In genomic region chr12:55720894-55721444, GRCh38 we compare ENCODE assay signal across 1 cellular context.
A peak's percentile ranks its signal among the peaks of the same experiment; 100 is the strongest.
TF ChIP-seq lines count a peak whose summit lies in the region.

No MANE protein-coding gene starts in this region.

TF ChIP-seq in GM12878, 131 proteins besides CTCF, POLR2A, EP300 and RAD21:
- TF ChIP-seq SMC3 (IDR thresholded peaks at IDR 0.05; ENCODE audit: borderline replicate concordance, low read length), result peak; percentile 27; the same call in 1 of the 2 replicates
- no peak for TF ChIP-seq ATF3 (IDR thresholded peaks at IDR 0.05; ENCODE audit: borderline replicate concordance, extremely low read depth, low read depth, low read length)
- TF ChIP-seq NKRF (conservative IDR thresholded peaks at IDR 0.05), result no peak
- TF ChIP-seq RUNX3 (IDR thresholded peaks at IDR 0.05; ENCODE audit: low read length), result peak; percentile 21
